ENCODE assay signal across 6 cellular contexts in the genomic region with DNA sequence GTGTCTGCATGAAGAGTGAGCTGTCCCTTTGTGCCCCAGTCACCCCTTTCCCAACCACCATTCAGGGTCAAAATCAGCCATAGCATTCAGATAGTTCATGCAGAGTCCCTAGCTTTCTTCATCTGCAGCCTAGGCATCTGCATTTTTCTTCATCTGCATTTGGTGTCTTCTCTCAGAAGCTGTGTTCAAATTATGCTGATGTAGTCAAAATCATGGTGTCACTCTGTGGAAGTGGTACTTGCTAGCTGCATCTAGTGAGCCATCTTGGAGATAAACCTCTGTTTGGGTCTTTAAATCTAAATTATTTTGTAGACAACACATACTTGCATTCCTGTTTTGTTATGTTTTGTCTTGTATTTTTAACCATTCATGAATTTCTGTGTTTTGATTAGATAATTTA.
"Had no signal": no experiment of that assay in that cellular context is flagged by ENCODE, and none has a peak within 500 bp of the region (broad histone marks: within the 10 kb centered on the region; RNA-seq: fewer than 3 reads in every experiment).

No MANE protein-coding gene starts in this region.

- H3K4me3 ChIP-seq: GM12878 had no signal

- FAIRE-seq: G401.6, GM12878, GM12892, GM18507 had no signal

- DNase-seq: GDM1, GF-D8 had no signal

- ATAC-seq: GM12878 had no signal
